Comparison of ENCODE assay signal across 8 cellular contexts in the genomic region with DNA sequence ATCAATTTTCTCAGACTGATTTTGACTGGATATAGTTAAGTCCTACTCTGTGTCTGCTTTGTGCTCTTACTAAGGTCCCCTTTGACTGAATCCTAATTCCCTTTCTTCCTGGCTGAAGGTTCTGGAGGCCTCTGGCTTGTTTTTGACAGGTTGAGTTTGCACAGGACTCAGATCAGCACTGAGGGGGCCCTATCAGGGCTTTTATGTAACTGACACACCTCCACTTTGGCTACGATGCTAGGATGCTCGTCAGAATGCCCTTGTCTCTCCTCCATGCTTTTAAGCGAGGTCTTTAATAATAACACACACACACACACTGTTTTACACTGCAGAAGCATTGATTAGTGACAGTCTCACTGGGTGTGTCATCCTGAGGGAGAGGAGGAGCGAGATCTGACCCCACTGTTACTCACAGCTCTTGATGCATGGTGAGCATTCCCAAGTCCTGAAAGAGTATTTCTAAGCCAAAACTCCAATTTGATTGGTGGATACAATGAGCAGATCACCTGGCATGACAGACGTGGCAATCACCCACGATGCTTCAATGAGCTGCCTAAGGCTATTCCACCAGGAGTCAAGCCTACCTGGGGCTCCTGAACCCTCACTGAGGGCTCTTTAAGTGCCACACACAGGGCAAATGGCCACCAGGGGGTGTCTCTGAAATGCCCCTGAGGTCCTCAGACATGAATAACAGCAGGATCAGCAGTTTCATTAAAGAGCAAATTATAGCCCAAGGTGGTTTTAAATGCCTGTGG.
DNase-seq lines count a peak whose midpoint lies in the region; ATAC-seq and TF ChIP-seq lines count a peak whose summit lies in the region.

No MANE protein-coding gene starts in this region.

- H3K27ac ChIP-seq in C4-2B (no peak overlapping the region), HEK293 (ENCODE audit: extremely low read depth, low read depth, low read length) (no peak overlapping the region)

- H3K4me1 Mint-ChIP-seq in WTC11 (peaks cover 25% of the 10 kb centered on the region), immature natural killer cell (peaks cover 35 to 41% of the 10 kb centered on the region in 2 donors)

- H3K9me3 Mint-ChIP-seq in WTC11 (peaks cover 4% of the 10 kb centered on the region), immature natural killer cell (no peaks in the 10 kb centered on the region)

- H3K4me3 Mint-ChIP-seq in WTC11 (no peak overlapping the region), immature natural killer cell (no peak overlapping the region)

- peaks cover 27% of the 10 kb centered on the region for H3K27me3 Mint-ChIP-seq in WTC11 (ENCODE audit: low read depth)
- H3K27me3 Mint-ChIP-seq in immature natural killer cell (ENCODE audit: low read depth in 3 of 3), result peaks cover 0 to 7% (median 0%) of the 10 kb centered on the region in 3 donors

- ATAC-seq in WTC11 (peak; percentile 86), GM21717 (IDR thresholded peaks at IDR 0.05; ENCODE audit: unreplicated experiment) (no peak), GM19324 (IDR thresholded peaks at IDR 0.05; ENCODE audit: low FRiP score, unreplicated experiment) (no peak)

- no peaks in the 10 kb centered on the region for H3K4me1 ChIP-seq in HEK293 (ENCODE audit: control insufficient read depth, insufficient read depth, low read length)

- POLR2A ChIA-PET in HEK293 (lab: Yijun Ruan, JAX) (no interaction called here), WTC11 (lab: Charles Lee) (no interaction called here)

- H3K27ac Mint-ChIP-seq in WTC11, result no peak overlapping the region
- H3K27ac Mint-ChIP-seq in immature natural killer cell, result peak overlapping the region in 1 of 6 donors; percentile 4

- H3K9me3 ChIP-seq in HEK293 (ENCODE audit: control insufficient read depth, insufficient read depth, low read depth, low read length), result no peaks in the 10 kb centered on the region

- peak; percentile 69 for DNase-seq in WTC11 (ENCODE audit: low spot score)
- peak; percentile 11 to 24 (median 14) for DNase-seq in immature natural killer cell
- DNase-seq in SIG-M5 (lab: John Stamatoyannopoulos, UW), result no peak
- DNase-seq in superior temporal gyrus (ENCODE audit: extremely low spot score), result no peak

- H3K4me3 ChIP-seq in HEK293 (ENCODE audit: low read depth, low read length), result no peak overlapping the region

- no peaks in the 10 kb centered on the region for H3K36me3 ChIP-seq in HEK293 (ENCODE audit: control insufficient read depth in 2 of 2, insufficient read depth in 1 of 2, low read length in 2 of 2)

- no peaks in the 10 kb centered on the region for H3K36me3 Mint-ChIP-seq in WTC11
- no peaks in the 10 kb centered on the region for H3K36me3 Mint-ChIP-seq in immature natural killer cell

- peak; percentile 40 for TF ChIP-seq CTCF in C4-2B (conservative IDR thresholded peaks at IDR 0.05)
- no peak for TF ChIP-seq CTCF in HEK293 (tag by site-specific recombination; IDR thresholded peaks at IDR 0.05)
- peak; percentile 60 for TF ChIP-seq CTCF in WTC11 (IDR thresholded peaks at IDR 0.05)

- CTCF ChIA-PET in HEK293 (lab: Yijun Ruan, JAX) (interaction anchor here (0.8 to 1.6 kb wide), 2 partner anchors 8 to 10 kb away, joined by 3 read pairs; no protein-coding TSS in a partner anchor), WTC11 (lab: Charles Lee) (interaction anchor here (0.7 to 1.1 kb wide), 3 partner anchors 9 to 30 kb away, joined by 3 read pairs; no protein-coding TSS in a partner anchor)

TF ChIP-seq in HEK293, 187 proteins besides CTCF, POLR2A, EP300 and RAD21:
- TF ChIP-seq IKZF3 (tag by site-specific recombination; IDR thresholded peaks at IDR 0.05), result no peak
- TF ChIP-seq GLIS1 (tag by site-specific recombination; IDR thresholded peaks at IDR 0.05), result peak; percentile 46

TF ChIP-seq in WTC11, 78 proteins besides CTCF, POLR2A, EP300 and RAD21:
- TF ChIP-seq E2F5 (CRISPR knock-in tag; IDR thresholded peaks at IDR 0.05) (no peak), ZBTB21 (CRISPR knock-in tag; IDR thresholded peaks at IDR 0.05; ENCODE audit: borderline replicate concordance) (no peak), NFYB (CRISPR knock-in tag; conservative IDR thresholded peaks at IDR 0.05; ENCODE audit: low read depth) (no peak), IRF2 (CRISPR knock-in tag; IDR thresholded peaks at IDR 0.05; ENCODE audit: borderline replicate concordance, low read depth) (no peak), PRRX2 (CRISPR knock-in tag; IDR thresholded peaks at IDR 0.05) (no peak), JUN (CRISPR knock-in tag; IDR thresholded peaks at IDR 0.05) (no peak), ETV6 (CRISPR knock-in tag; IDR thresholded peaks at IDR 0.05) (no peak), ZNF512 (CRISPR knock-in tag; IDR thresholded peaks at IDR 0.05; ENCODE audit: borderline replicate concordance) (no peak), HMGXB4 (CRISPR knock-in tag; IDR thresholded peaks at IDR 0.05) (no peak), NR2C2 (CRISPR knock-in tag; IDR thresholded peaks at IDR 0.05) (no peak), ZMAT4 (CRISPR knock-in tag; IDR thresholded peaks at IDR 0.05) (no peak), OVOL2 (CRISPR knock-in tag; IDR thresholded peaks at IDR 0.05; ENCODE audit: borderline replicate concordance) (no peak), TCF7 (CRISPR knock-in tag; IDR thresholded peaks at IDR 0.05; ENCODE audit: low read depth) (no peak)
- TF ChIP-seq, protein P1, sequence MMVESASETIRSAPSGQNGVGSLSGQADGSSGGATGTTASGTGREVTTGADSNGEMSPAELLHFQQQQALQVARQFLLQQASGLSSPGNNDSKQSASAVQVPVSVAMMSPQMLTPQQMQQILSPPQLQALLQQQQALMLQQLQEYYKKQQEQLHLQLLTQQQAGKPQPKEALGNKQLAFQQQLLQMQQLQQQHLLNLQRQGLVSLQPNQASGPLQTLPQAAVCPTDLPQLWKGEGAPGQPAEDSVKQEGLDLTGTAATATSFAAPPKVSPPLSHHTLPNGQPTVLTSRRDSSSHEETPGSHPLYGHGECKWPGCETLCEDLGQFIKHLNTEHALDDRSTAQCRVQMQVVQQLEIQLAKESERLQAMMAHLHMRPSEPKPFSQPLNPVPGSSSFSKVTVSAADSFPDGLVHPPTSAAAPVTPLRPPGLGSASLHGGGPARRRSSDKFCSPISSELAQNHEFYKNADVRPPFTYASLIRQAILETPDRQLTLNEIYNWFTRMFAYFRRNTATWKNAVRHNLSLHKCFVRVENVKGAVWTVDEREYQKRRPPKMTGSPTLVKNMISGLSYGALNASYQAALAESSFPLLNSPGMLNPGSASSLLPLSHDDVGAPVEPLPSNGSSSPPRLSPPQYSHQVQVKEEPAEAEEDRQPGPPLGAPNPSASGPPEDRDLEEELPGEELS (CRISPR knock-in tag; IDR thresholded peaks at IDR 0.05), result no peak
- TF ChIP-seq, protein P2, sequence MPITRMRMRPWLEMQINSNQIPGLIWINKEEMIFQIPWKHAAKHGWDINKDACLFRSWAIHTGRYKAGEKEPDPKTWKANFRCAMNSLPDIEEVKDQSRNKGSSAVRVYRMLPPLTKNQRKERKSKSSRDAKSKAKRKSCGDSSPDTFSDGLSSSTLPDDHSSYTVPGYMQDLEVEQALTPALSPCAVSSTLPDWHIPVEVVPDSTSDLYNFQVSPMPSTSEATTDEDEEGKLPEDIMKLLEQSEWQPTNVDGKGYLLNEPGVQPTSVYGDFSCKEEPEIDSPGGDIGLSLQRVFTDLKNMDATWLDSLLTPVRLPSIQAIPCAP (CRISPR knock-in tag; IDR thresholded peaks at IDR 0.05), result no peak
TF ChIP-seq in WTC11: peak in this region for 0.

Comparison
In these comparisons a context has a peak if more than half of its experiments do, and no peak if none do; other contexts are left out.
1. DNase-seq: peak in WTC11 (single experiment) and immature natural killer cell (3 of 3); none in SIG-M5 (single experiment) and superior temporal gyrus (single experiment).